Comparison of ENCODE assay signal across 23 cellular contexts in the genomic region with DNA sequence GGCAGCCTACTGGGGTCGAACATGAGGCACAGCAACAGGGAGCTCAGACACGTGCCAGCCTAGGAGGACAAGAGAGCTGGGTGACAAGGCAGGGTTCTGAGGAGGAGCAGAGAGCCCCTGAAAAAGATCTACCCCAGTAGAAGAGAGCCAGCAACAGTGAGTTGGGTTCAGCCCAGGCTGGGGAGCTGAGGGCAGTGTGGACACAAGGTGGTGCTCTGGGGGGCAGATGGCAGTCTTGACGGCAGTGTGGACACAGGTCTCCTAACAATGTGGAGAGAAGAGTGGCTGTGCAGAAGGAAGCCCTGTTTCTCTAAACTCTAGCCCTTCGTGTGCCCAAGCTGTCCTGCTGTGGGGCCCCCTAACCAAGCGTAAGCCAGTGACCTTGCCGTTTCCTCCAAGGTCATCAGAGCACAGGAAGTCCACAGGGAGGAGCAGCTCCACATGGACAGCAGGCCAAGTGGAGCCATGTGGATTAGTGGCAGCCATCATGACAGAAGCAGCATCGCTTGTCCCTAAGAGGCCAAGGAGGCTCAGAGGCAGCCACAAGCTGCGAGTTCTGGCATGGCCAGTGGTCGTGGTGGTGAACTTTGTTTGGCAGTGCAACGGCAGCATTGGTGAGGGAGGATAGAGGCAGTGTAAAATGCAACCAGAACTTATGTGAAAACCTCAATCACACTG. TPM values are rescaled to one million over a fixed set of nuclear protein-coding genes. Genes with fewer than 3 reads are reported as not detected.
"Had no signal": no experiment of that assay in that cellular context is flagged by ENCODE, and none has a peak within 500 bp of the region (broad histone marks: within the 10 kb centered on the region; RNA-seq: fewer than 3 reads in every experiment).

No MANE protein-coding gene starts in this region.

- H3K4me3 ChIP-seq: esophagus squamous epithelium, gastrocnemius medialis, lower lobe of right lung, testis, upper lobe of left lung had no signal

- ATAC-seq: activated CD4-positive, alpha-beta T cell treated with anti-CD3 and anti-CD28 coated beads for 36 hours; gastrocnemius medialis; left colon; natural killer cell; T-cell had no signal

- H3K27ac Mint-ChIP-seq: activated CD4-positive, alpha-beta memory T cell treated with anti-CD3 and anti-CD28 coated beads for 36 hours; activated CD4-positive, alpha-beta T cell treated with anti-CD3 and anti-CD28 coated beads for 36 hours; activated naive CD8-positive, alpha-beta T cell treated with anti-CD3 and anti-CD28 coated beads for 36 hours; endodermal cell; mesothelial cell of epicardium; natural killer cell; T-cell; T-helper 2 cell treated with Interferon-gamma antibody and Interleukin-4, amounts not matched to agents 5 μg/mL and 100 μg/mL, for 36 hours had no signal

- H3K4me1 ChIP-seq: parathyroid adenoma had no signal

- H3K4me3 Mint-ChIP-seq: activated CD4-positive, alpha-beta memory T cell treated with anti-CD3 and anti-CD28 coated beads for 36 hours; activated CD4-positive, alpha-beta T cell treated with anti-CD3 and anti-CD28 coated beads for 36 hours; activated naive CD8-positive, alpha-beta T cell treated with anti-CD3 and anti-CD28 coated beads for 36 hours; endodermal cell; mesothelial cell of epicardium; natural killer cell; T-cell; T-helper 2 cell treated with Interferon-gamma antibody and Interleukin-4, amounts not matched to agents 5 μg/mL and 100 μg/mL, for 36 hours had no signal

- H3K9me3 Mint-ChIP-seq: activated CD4-positive, alpha-beta memory T cell treated with anti-CD3 and anti-CD28 coated beads for 36 hours; activated naive CD8-positive, alpha-beta T cell treated with anti-CD3 and anti-CD28 coated beads for 36 hours; endodermal cell; mesothelial cell of epicardium; natural killer cell; T-cell; T-helper 2 cell treated with Interferon-gamma antibody and Interleukin-4, amounts not matched to agents 5 μg/mL and 100 μg/mL, for 36 hours had no signal

- H3K4me1 Mint-ChIP-seq: activated CD4-positive, alpha-beta T cell treated with anti-CD3 and anti-CD28 coated beads for 36 hours; activated naive CD8-positive, alpha-beta T cell treated with anti-CD3 and anti-CD28 coated beads for 36 hours; natural killer cell; T-cell had no signal

- H3K27ac ChIP-seq: esophagus squamous epithelium, gastrocnemius medialis, lower lobe of right lung, parathyroid adenoma, testis, upper lobe of left lung had no signal

- H3K36me3 Mint-ChIP-seq: activated CD4-positive, alpha-beta memory T cell treated with anti-CD3 and anti-CD28 coated beads for 36 hours; activated naive CD8-positive, alpha-beta T cell treated with anti-CD3 and anti-CD28 coated beads for 36 hours; mesothelial cell of epicardium; natural killer cell; T-cell had no signal

- DNase-seq: activated CD4-positive, alpha-beta memory T cell treated with anti-CD3 and anti-CD28 coated beads for 36 hours; activated CD4-positive, alpha-beta T cell treated with anti-CD3 and anti-CD28 coated beads for 36 hours; activated naive CD4-positive, alpha-beta T cell treated with Interleukin-2 at 50 U/mL for 16 hours; activated naive CD8-positive, alpha-beta T cell treated with anti-CD3 and anti-CD28 coated beads for 36 hours; activated T-cell treated with anti-CD3 and anti-CD28 coated beads, Interleukin-2, amount 50 U/mL, for 48 hours; cerebellar nuclear complex; cortex of kidney; esophagus squamous epithelium; gastrocnemius medialis; islet precursor cell; left colon; natural killer cell; stimulated activated CD4-positive, alpha-beta T cell treated with anti-CD3 and anti-CD28 coated beads, Interleukin-4, amount 100 ng/mL, for 1 hour; stimulated activated naive CD4-positive, alpha-beta T cell; T-cell; testis had no signal

- H3K9me3 ChIP-seq: esophagus squamous epithelium, gastrocnemius medialis, lower lobe of right lung, testis, upper lobe of left lung had no signal

- H3K36me3 ChIP-seq: esophagus squamous epithelium, gastrocnemius medialis, lower lobe of right lung, upper lobe of left lung had no signal

- H3K27me3 ChIP-seq: testis, upper lobe of left lung had no signal

RNA-seq across cellular contexts. Expression of a gene that starts 25.1 kb away (rescaled TPM):
- total RNA-seq: activated CD4-positive, alpha-beta memory T cell treated with anti-CD3 and anti-CD28 coated beads for 36 hours; activated CD4-positive, alpha-beta T cell treated with anti-CD3 and anti-CD28 coated beads for 36 hours; activated naive CD8-positive, alpha-beta T cell treated with anti-CD3 and anti-CD28 coated beads for 36 hours; natural killer cell; renal cortical epithelial cell; T-cell had no signal
